ENCODE assay signal across 18 cellular contexts in the genomic region with DNA sequence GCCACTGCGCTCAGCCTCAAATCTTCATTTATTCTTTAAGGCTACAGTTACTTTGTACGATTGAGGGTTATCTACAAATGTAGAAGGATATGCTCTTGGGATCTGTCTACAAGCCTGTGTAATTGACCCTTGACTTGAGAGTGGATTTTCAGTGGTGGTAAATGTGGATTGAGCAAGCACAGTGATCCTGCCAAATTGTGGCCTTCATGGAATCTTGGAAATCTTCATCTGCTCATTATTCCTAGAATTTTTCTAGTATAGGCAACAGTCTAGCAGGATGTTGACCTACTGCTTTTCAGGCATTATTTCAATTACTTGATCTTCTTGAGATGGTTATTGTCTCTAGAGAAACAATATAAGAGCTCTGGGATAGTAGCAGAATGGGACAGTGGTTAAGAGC.
DNase-seq lines count a peak whose midpoint lies in the region; ATAC-seq, FAIRE-seq and TF ChIP-seq lines count a peak whose summit lies in the region.
"Had no signal": no experiment of that assay in that cellular context is flagged by ENCODE, and none has a peak within 500 bp of the region (broad histone marks: within the 10 kb centered on the region; RNA-seq: fewer than 3 reads in every experiment).

No MANE protein-coding gene starts in this region.

- no peak overlapping the region for H3K4me2 ChIP-seq in fibroblast of lung (ENCODE audit: extremely low read depth, insufficient read depth, low read length)
- H3K4me2 ChIP-seq: A549 had no signal

- FAIRE-seq in pancreas (lab: Jason Lieb, UNC): no peak
- FAIRE-seq: A549, D721Med, K562 had no signal

- H3K4me1 ChIP-seq in fibroblast of lung (ENCODE audit: control insufficient read depth, extremely low read depth, insufficient read depth, low read length) (no peaks in the 10 kb centered on the region), pancreas (no peaks in the 10 kb centered on the region)
- H3K4me1 ChIP-seq: A549 had no signal

- no peak overlapping the region for H3K27ac ChIP-seq in fibroblast of lung (ENCODE audit: insufficient read depth, low read length)
- H3K27ac ChIP-seq in pancreas: no peak overlapping the region
- H3K27ac ChIP-seq: A549 had no signal

- H4K20me1 ChIP-seq in fibroblast of lung (ENCODE audit: control insufficient read depth, extremely low read depth, insufficient read depth, low read length): no peaks in the 10 kb centered on the region

- no peak overlapping the region for H2AFZ ChIP-seq in fibroblast of lung (ENCODE audit: low read length)

- H3K9ac ChIP-seq in fibroblast of lung (ENCODE audit: insufficient read depth, low read length): no peak overlapping the region

- H3K9me3 ChIP-seq in fibroblast of lung (ENCODE audit: control insufficient read depth, insufficient read depth, low read depth, low read length) (no peaks in the 10 kb centered on the region), pancreas (no peaks in the 10 kb centered on the region)
- H3K9me3 ChIP-seq: A549 had no signal

- H3K4me3 ChIP-seq in AG10803 (ENCODE audit: low read length) (no peak overlapping the region), fibroblast of lung (replicated peaks in 1 of 4; ENCODE audit: control extremely low read depth in 1 of 4, insufficient read depth in 1 of 4, low read depth in 3 of 4, low read length in 4 of 4) (no peak overlapping the region), pancreas (no peak overlapping the region)
- H3K4me3 ChIP-seq: A549, K562 had no signal

- DNase-seq in AG10803 (ENCODE audit: low read depth) (peak; percentile 81), EH (ENCODE audit: low read depth) (peak; percentile 65), fibroblast of lung (ENCODE audit: low read depth in 2 of 2) (peak; percentile 34 to 54), left lobe of liver (ENCODE audit: low spot score) (no peak), COLO668 (lab: John Stamatoyannopoulos, UW; ENCODE audit: unreplicated experiment) (no peak), pancreas (no peak), NCI-H2171 treated with DMSO at 0.1 percent for 48 hours (lab: John Stamatoyannopoulos, UW) (no peak)
- DNase-seq: C1 segment of cervical spinal cord; CD4-positive, alpha-beta T cell; COR-L47; DMS153; DMS79 treated with DMSO at 0.1 percent for 48 hours; GDM1; HCEC 1CT; HFFc6 had no signal

- no peaks in the 10 kb centered on the region for H3K79me2 ChIP-seq in fibroblast of lung (ENCODE audit: control insufficient read depth, insufficient read depth, low read length)

- no peaks in the 10 kb centered on the region for H3K36me3 ChIP-seq in fibroblast of lung (ENCODE audit: control insufficient read depth, insufficient read depth, low read length)
- H3K36me3 ChIP-seq in pancreas: no peaks in the 10 kb centered on the region

- ATAC-seq in left lobe of liver: peak; percentile 56
- ATAC-seq in pancreas: no peak
- ATAC-seq: A549, K562 had no signal

- H3K27me3 ChIP-seq in fibroblast of lung (ENCODE audit: control insufficient read depth, insufficient read depth, low read length) (no peaks in the 10 kb centered on the region), pancreas (no peaks in the 10 kb centered on the region)

- 86 to 87% methylated on average over 2 of the region's 2 CpGs for WGBS in pancreas, 2 donors

- intact Hi-C loops in pancreas (cut with DNase I): no loop called here

- TF ChIP-seq CTCF in AG10803 (conservative IDR thresholded peaks at IDR 0.05; ENCODE audit: low read length) (no peak), fibroblast of lung (conservative IDR thresholded peaks at IDR 0.05 in 1 of 2, IDR thresholded peaks at IDR 0.05 in 1 of 2; ENCODE audit: low read depth in 1 of 2, low read length in 2 of 2) (no peak), pancreas (IDR thresholded peaks at IDR 0.05) (no peak)

Comparison
In these comparisons a context has a peak if more than half of its experiments do, and no peak if none do; other contexts are left out.
1. DNase-seq: peak in AG10803 (single experiment), EH (single experiment) and fibroblast of lung (2 of 2); none in left lobe of liver (single experiment), COLO668 (single experiment), pancreas (0 of 6) and NCI-H2171 treated with DMSO at 0.1 percent for 48 hours (single experiment).